ENCODE assay signal across 8 cellular contexts in the genomic region with DNA sequence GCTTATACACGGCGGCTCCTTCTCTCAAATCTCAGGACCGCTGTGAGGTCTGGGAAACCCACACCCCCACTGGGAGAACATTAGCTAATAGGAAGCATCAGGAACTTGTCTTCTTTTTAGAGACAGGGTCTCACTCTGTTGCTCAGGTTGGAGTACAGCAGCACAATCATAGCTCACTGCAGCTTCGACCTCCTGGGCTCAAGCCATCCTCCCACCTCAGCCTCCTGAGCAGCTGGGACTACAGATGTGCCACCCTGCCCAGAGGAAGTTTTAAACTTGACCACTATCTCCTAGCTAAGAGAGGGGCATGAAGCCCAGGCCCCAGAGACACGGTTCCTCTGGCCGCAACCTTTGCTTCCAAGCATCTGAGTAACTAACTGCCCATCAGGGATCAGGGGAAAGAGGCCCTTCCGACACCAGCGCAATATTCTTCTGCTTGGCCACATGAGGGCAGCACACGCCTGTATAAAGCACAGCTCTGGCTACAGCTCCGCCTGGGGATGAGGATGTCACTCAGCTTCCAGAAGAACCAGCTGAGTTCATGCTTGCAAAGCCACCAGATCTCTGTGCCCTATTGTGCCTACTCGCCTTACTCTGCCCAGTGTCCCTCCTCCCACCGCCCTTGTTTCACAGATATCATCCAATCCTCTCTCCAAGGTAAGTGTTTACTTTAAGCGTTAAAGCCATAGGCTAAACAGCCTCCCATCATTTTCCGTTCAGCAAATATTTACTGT. TPM values are rescaled to one million over a fixed set of nuclear protein-coding genes. Genes with fewer than 3 reads are reported as not detected.
A peak's percentile ranks its signal among the peaks of the same experiment; 100 is the strongest.
DNase-seq lines count a peak whose midpoint lies in the region; ATAC-seq and TF ChIP-seq lines count a peak whose summit lies in the region.

No MANE protein-coding gene starts in this region.

- H3K79me1 ChIP-seq in IMR-90 (ENCODE audit: low read depth in 1 of 2, low read length in 2 of 2): no peaks in the 10 kb centered on the region

- no peak overlapping the region for H3K14ac ChIP-seq in IMR-90 (replicated peaks; ENCODE audit: low read depth, low read length)

- no peak overlapping the region for H3K27ac ChIP-seq in IMR-90 (ENCODE audit: insufficient read depth, low read length)
- no peak overlapping the region for H3K27ac ChIP-seq in left ventricle myocardium inferior (replicated peaks)

- H3K9ac ChIP-seq in IMR-90 (ENCODE audit: low read depth, low read length) (no peak overlapping the region), adipocyte (ENCODE audit: low read length) (no peak overlapping the region)

- no TSS peak for BruUV-seq in IMR-90 (replicated peaks; lab: Mats Ljungman, UMichigan)

- H2BK5ac ChIP-seq in IMR-90 (ENCODE audit: low read depth, low read length, poor library complexity, severe bottlenecking): no peak overlapping the region

- intact Hi-C loops in IMR-90 (cut with micrococcal nuclease) (loop anchor here (1.0 to 5.0 kb wide), 5 partner anchors 25 to 576 kb away; no protein-coding TSS in a partner anchor), left ventricle myocardium inferior (cut with micrococcal nuclease) (loop anchor here (10.0 kb wide), 1 partner anchor 306 kb away; no protein-coding TSS in a partner anchor)

- peak; percentile 85 for TF ChIP-seq RAD21 in IMR-90 (IDR thresholded peaks at IDR 0.05; ENCODE audit: low read length)

- H3K36me3 ChIP-seq in IMR-90 (ENCODE audit: control insufficient read depth, insufficient read depth, low read length) (no peaks in the 10 kb centered on the region), adipocyte (ENCODE audit: control insufficient read depth, insufficient read depth, low read length, severe bottlenecking) (no peaks in the 10 kb centered on the region), left ventricle myocardium inferior (no peaks in the 10 kb centered on the region)

- no peaks in the 10 kb centered on the region for H4K20me1 ChIP-seq in IMR-90 (ENCODE audit: insufficient read depth, low read length)

- DNase-seq in AG10803 (ENCODE audit: low read depth): peak; percentile 72
- DNase-seq in IMR-90: peak; percentile 66
- DNase-seq in SHP77 (lab: John Stamatoyannopoulos, UW): peak; percentile 85 to 86
- DNase-seq in adipocyte (ENCODE audit: low read depth): peak; percentile 81
- no peak for DNase-seq in left ventricle myocardium inferior
- peak; percentile 81 for DNase-seq in retina

- no peak overlapping the region for H3K18ac ChIP-seq in IMR-90 (ENCODE audit: low read depth, low read length)

- dilution Hi-C loops in IMR-90 (cut with HindIII; ENCODE audit: low sequenced_read_pairs, unreplicated experiment): no loop called here

- no peak overlapping the region for H4K91ac ChIP-seq in IMR-90 (ENCODE audit: insufficient read depth, low read depth, low read length)

- no peak overlapping the region for H3K56ac ChIP-seq in IMR-90 (ENCODE audit: extremely low read depth, insufficient read depth, low read length)

- no peak overlapping the region for H2BK20ac ChIP-seq in IMR-90 (ENCODE audit: low read depth, low read length)

- H4K8ac ChIP-seq in IMR-90 (ENCODE audit: low read depth in 2 of 2, low read length in 2 of 2): no peak overlapping the region

- no peaks in the 10 kb centered on the region for H3K4me1 ChIP-seq in IMR-90 (ENCODE audit: control insufficient read depth, insufficient read depth, low read length)
- no peaks in the 10 kb centered on the region for H3K4me1 ChIP-seq in adipocyte (ENCODE audit: control insufficient read depth, insufficient read depth, low read length)
- no peaks in the 10 kb centered on the region for H3K4me1 ChIP-seq in left ventricle myocardium inferior

- peak overlapping the region; percentile 28 for H2AFZ ChIP-seq in IMR-90 (replicated peaks; ENCODE audit: low read length, poor library complexity)

- CTCF ChIA-PET in IMR-90 (lab: Yijun Ruan, JAX): interaction anchor here (0.6 to 2.5 kb wide), 6 partner anchors 9 to 577 kb away, joined by 3 to 13 read pairs (median 4); no protein-coding TSS in a partner anchor

- POLR2A ChIA-PET in IMR-90 (lab: Charles Lee; ENCODE audit: unreplicated experiment): no interaction called here

- H3K4me2 ChIP-seq in IMR-90 (ENCODE audit: low read depth, low read length): no peak overlapping the region

- H2BK15ac ChIP-seq in IMR-90 (ENCODE audit: low read depth, low read length): no peak overlapping the region

- peaks cover 4% of the 10 kb centered on the region; the same call in 1 of the 2 replicates for H3K27me3 ChIP-seq in IMR-90 (ENCODE audit: control insufficient read depth, insufficient read depth, low read length)
- H3K27me3 ChIP-seq in adipocyte (replicated peaks; ENCODE audit: control insufficient read depth, insufficient read depth, low read length): peaks cover 54% of the 10 kb centered on the region
- H3K27me3 ChIP-seq in left ventricle myocardium inferior (ENCODE audit: low read depth): peaks cover 84% of the 10 kb centered on the region

- no peak overlapping the region for H3K4ac ChIP-seq in IMR-90 (ENCODE audit: low read depth, low read length)

- TF ChIP-seq POLR2A in IMR-90 (IDR thresholded peaks at IDR 0.05; ENCODE audit: low read depth, low read length): no peak

- no peak overlapping the region for H2AK5ac ChIP-seq in IMR-90 (ENCODE audit: low read depth, low read length)

- H2BK120ac ChIP-seq in IMR-90 (ENCODE audit: low read depth, low read length): no peak overlapping the region

- no peak overlapping the region for H4K5ac ChIP-seq in IMR-90 (ENCODE audit: low read depth, low read length)

- ATAC-seq in GM18502 (IDR thresholded peaks at IDR 0.05; ENCODE audit: poor library complexity, unreplicated experiment): peak; percentile 68
- ATAC-seq in IMR-90 (ENCODE audit: low read depth): peak; percentile 98
- ATAC-seq in GM21825 (IDR thresholded peaks at IDR 0.05; ENCODE audit: unreplicated experiment): no peak

- H3K4me3 ChIP-seq in AG10803 (ENCODE audit: low read length) (no peak overlapping the region), IMR-90 (ENCODE audit: insufficient read depth, low read depth, low read length) (no peak overlapping the region), adipocyte (ENCODE audit: low read length) (no peak overlapping the region), left ventricle myocardium inferior (no peak overlapping the region)

- WGBS in IMR-90 (ENCODE audit: extremely low coverage in 2 of 2, insufficient read length in 1 of 2), 2 experiments: 6% methylated on average over 6 of the region's 14 CpGs; no CpG with 5 or more reads in 1 of the 2 experiments

- H2AK9ac ChIP-seq in IMR-90 (replicated peaks; ENCODE audit: low read depth, low read length, poor library complexity): no peak overlapping the region

- no peaks in the 10 kb centered on the region for H3K9me1 ChIP-seq in IMR-90 (ENCODE audit: insufficient read depth, low read length)

- no peak overlapping the region for H3K23ac ChIP-seq in IMR-90 (ENCODE audit: low read depth, low read length)

- H3K9me3 ChIP-seq in IMR-90 (ENCODE audit: control insufficient read depth, insufficient read depth, low read length) (no peaks in the 10 kb centered on the region), adipocyte (ENCODE audit: control insufficient read depth, low read length) (peaks cover 7% of the 10 kb centered on the region), left ventricle myocardium inferior (replicated peaks) (no peaks in the 10 kb centered on the region)

- TF ChIP-seq CTCF in AG10803 (conservative IDR thresholded peaks at IDR 0.05; ENCODE audit: low read length) (peak; percentile 80), IMR-90 (conservative IDR thresholded peaks at IDR 0.05; ENCODE audit: low read depth, low read length) (peak; percentile 84), left ventricle myocardium inferior (IDR thresholded peaks at IDR 0.05; ENCODE audit: borderline replicate concordance) (peak; percentile 71)

- in situ Hi-C loops in IMR-90 (cut with MboI; ENCODE audit: low sequenced_read_pairs): loop anchor here (5.0 to 25.0 kb wide), 3 partner anchors 304 to 904 kb away; no protein-coding TSS in a partner anchor

TF ChIP-seq in IMR-90, 13 proteins besides CTCF, POLR2A, EP300 and RAD21:
- TF ChIP-seq CEBPB (IDR thresholded peaks at IDR 0.05; ENCODE audit: low read depth, low read length) (no peak), RFX5 (IDR thresholded peaks at IDR 0.05; ENCODE audit: low read depth, low read length) (no peak), SMC3 (IDR thresholded peaks at IDR 0.05; ENCODE audit: low read depth, low read length) (peak; percentile 60), BHLHE40 (IDR thresholded peaks at IDR 0.05; ENCODE audit: low read depth, low read length) (no peak), FOS (IDR thresholded peaks at IDR 0.05; ENCODE audit: low read depth, low read length) (no peak)

RNA-seq across cellular contexts. Expression of a gene that starts 57.6 kb away (rescaled TPM):
- total RNA-seq in IMR-90 (2012; rRNA removed) (not detected in 2 replicates), left ventricle myocardium inferior (not detected)
- not detected in 2 replicates for polyA plus RNA-seq in IMR-90 (2012; rRNA removed)
- polyA plus RNA-seq in IMR-90 (2012; cell fraction: cytosol; rRNA removed): not detected in 2 replicates
- not detected in 2 replicates for polyA plus RNA-seq in IMR-90 (2012; cell fraction: nucleus; rRNA removed; ENCODE audit: low replicate concordance)
